Comparison of ENCODE assay signal across 16 cellular contexts in the genomic region with DNA sequence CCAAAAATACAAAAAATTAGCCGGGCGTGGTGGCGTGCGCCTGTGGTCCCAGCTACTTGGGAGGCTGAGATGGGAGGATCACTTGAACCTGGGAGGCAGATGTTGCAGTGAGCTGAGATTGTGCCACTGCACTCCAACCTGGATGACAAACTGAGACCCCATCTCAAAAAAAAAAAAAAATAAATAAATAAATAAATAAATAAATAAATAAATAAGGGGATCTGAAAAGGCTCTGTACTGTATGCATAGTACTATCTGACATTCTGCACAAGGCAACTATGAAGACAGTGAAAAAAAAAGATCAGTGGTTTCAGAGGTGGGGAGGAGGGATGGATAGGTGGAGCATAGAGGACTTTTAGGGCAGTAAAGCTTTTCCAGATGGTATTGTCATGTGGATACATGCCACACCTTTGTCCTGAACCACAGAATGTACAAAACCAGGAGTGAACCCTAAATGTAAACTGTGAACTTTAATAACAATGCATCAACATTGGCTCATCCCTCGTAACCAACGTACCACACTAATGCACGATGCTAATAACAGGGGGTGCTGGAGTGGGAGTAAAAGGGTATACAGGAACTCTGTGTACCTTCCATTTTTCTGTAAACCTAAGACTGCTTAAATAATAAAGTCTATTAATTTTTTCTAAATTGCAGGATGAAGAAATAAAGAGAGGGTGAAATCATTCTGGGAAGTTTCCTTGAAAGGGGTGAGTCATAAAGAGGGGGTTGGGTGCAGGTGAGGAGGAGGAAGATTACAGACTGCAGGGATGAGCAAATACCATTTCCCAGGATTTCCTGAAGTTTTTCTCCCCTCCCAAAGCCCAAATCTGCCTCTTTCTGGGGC.
DNase-seq lines count a peak whose midpoint lies in the region; ATAC-seq, FAIRE-seq and TF ChIP-seq lines count a peak whose summit lies in the region.
"Had no signal": no experiment of that assay in that cellular context is flagged by ENCODE, and none has a peak within 500 bp of the region (broad histone marks: within the 10 kb centered on the region; RNA-seq: fewer than 3 reads in every experiment).

No MANE protein-coding gene starts in this region.

- no peak overlapping the region for H3K9ac ChIP-seq in kidney (ENCODE audit: low read length in 2 of 2)

- peaks cover 13% of the 10 kb centered on the region for H3K9me3 Mint-ChIP-seq in MCF 10A (ENCODE audit: unreplicated experiment)

- TF ChIP-seq POLR2A in breast epithelium (IDR thresholded peaks at IDR 0.05) (no peak), prostate gland (IDR thresholded peaks at IDR 0.05) (no peak)

- intact Hi-C loops in MCF 10A (cut with micrococcal nuclease) = no loop called here
- intact Hi-C loops in breast epithelium (cut with DNase I; ENCODE audit: low total_unique reads) = loop anchor here (10.0 kb wide), 1 partner anchor 615 kb away; no protein-coding TSS in a partner anchor
- intact Hi-C loops in kidney (cut with DNase I) = no loop called here
- intact Hi-C loops in prostate gland (cut with DNase I) = no loop called here

- ATAC-seq in GM18520 (IDR thresholded peaks at IDR 0.05; ENCODE audit: unreplicated experiment) = no peak

- H3K4me1 ChIP-seq in breast epithelium = no peaks in the 10 kb centered on the region
- peaks cover 0 to 5% of the 10 kb centered on the region in 2 donors for H3K4me1 ChIP-seq in kidney (ENCODE audit: control insufficient read depth in 1 of 2, insufficient read depth in 1 of 2, low read depth in 1 of 2, low read length in 2 of 2)
- no peaks in the 10 kb centered on the region for H3K4me1 ChIP-seq in prostate gland (replicated peaks)

- WGBS in prostate gland = 79% methylated on average over 7 of the region's 7 CpGs

- peak overlapping the region; percentile 35 for H3K4me3 Mint-ChIP-seq in MCF 10A (ENCODE audit: unreplicated experiment)
- H3K4me3 Mint-ChIP-seq: CD4-positive, alpha-beta memory T cell; H9 had no signal

- H3K27ac ChIP-seq in breast epithelium (no peak overlapping the region), kidney (ENCODE audit: low read depth in 2 of 2, low read length in 2 of 2) (no peak overlapping the region), prostate gland (no peak overlapping the region)
- H3K27ac ChIP-seq: HL-60, SJCRH30 had no signal

- POLR2A ChIA-PET in MCF 10A (lab: Yijun Ruan, JAX) = interaction anchor here (1.3 kb wide), 1 partner anchor 12 kb away, joined by 3 read pairs; no protein-coding TSS in a partner anchor

- DNase-seq in MCF 10A (ENCODE audit: unreplicated experiment) (peak; percentile 69), breast epithelium (ENCODE audit: low spot score in 2 of 2) (no peak), NCI-H69 (lab: John Stamatoyannopoulos, UW) (peak; percentile 60), epithelial cell of esophagus (ENCODE audit: low read depth) (peak; percentile 34), kidney (no peak), prostate gland (ENCODE audit: low spot score) (no peak), AG08396 (ENCODE audit: low spot score) (no peak)
- DNase-seq: CD4-positive, alpha-beta memory T cell; H9; NCI-H1694 treated with DMSO at 0.1 percent for 48 hours; NCI-H524; NK-92 treated with Interleukin-12 subunit alpha and Interleukin-12 subunit beta, amount 100 ng/mL, for 24 hours; SJCRH30 had no signal

- BruUV-seq in MCF 10A (replicated peaks; lab: Mats Ljungman, UMichigan) = no TSS peak

- H3K27me3 Mint-ChIP-seq in MCF 10A (ENCODE audit: insufficient read depth, unreplicated experiment) = no peaks in the 10 kb centered on the region

- TF ChIP-seq CTCF in MCF 10A (IDR thresholded peaks at IDR 0.05; ENCODE audit: unreplicated experiment) (no peak), breast epithelium (IDR thresholded peaks at IDR 0.05) (no peak), epithelial cell of esophagus (IDR thresholded peaks at IDR 0.05; ENCODE audit: insufficient read depth, low read depth, low read length, missing control alignments) (no peak), kidney (IDR thresholded peaks at IDR 0.05; ENCODE audit: borderline replicate concordance, extremely low read depth, insufficient read depth) (no peak), prostate gland (IDR thresholded peaks at IDR 0.05) (no peak)

- peaks cover 0 to 8% of the 10 kb centered on the region in 2 donors for H3K9me3 ChIP-seq in breast epithelium
- H3K9me3 ChIP-seq in kidney (ENCODE audit: control insufficient read depth in 1 of 2, low read length in 2 of 2) = no peaks in the 10 kb centered on the region
- no peaks in the 10 kb centered on the region for H3K9me3 ChIP-seq in prostate gland
- H3K9me3 ChIP-seq: SJCRH30 had no signal

- no peaks in the 10 kb centered on the region for H3K36me3 ChIP-seq in breast epithelium
- H3K36me3 ChIP-seq in kidney (ENCODE audit: control insufficient read depth in 1 of 2, insufficient read depth in 2 of 2, low read length in 2 of 2) = no peaks in the 10 kb centered on the region
- H3K36me3 ChIP-seq in prostate gland = no peaks in the 10 kb centered on the region
- H3K36me3 ChIP-seq: SJCRH30 had no signal

- H3K27me3 ChIP-seq in breast epithelium = peaks cover 0 to 15% of the 10 kb centered on the region in 2 donors
- H3K27me3 ChIP-seq in prostate gland (replicated peaks; ENCODE audit: insufficient read depth) = peaks cover 7% of the 10 kb centered on the region
- H3K27me3 ChIP-seq: SJCRH30 had no signal

- H3K27ac Mint-ChIP-seq in MCF 10A (ENCODE audit: low read depth, unreplicated experiment) = peak overlapping the region; percentile 92
- H3K27ac Mint-ChIP-seq: CD4-positive, alpha-beta memory T cell; H9 had no signal

- peaks cover 48% of the 10 kb centered on the region for H3K4me1 Mint-ChIP-seq in MCF 10A (ENCODE audit: insufficient read depth, unreplicated experiment)

- FAIRE-seq in kidney (lab: Jason Lieb, UNC) = no peak
- FAIRE-seq: HTR-8/SVneo had no signal

- H3K4me3 ChIP-seq in breast epithelium = no peak overlapping the region
- no peak overlapping the region for H3K4me3 ChIP-seq in epithelial cell of esophagus (ENCODE audit: low read length)
- H3K4me3 ChIP-seq in kidney (ENCODE audit: low read length in 2 of 2) = no peak overlapping the region
- no peak overlapping the region for H3K4me3 ChIP-seq in prostate gland
- H3K4me3 ChIP-seq: SJCRH30 had no signal

- CTCF ChIA-PET in MCF 10A (lab: Yijun Ruan, JAX) = interaction anchor here (0.8 to 1.0 kb wide), 2 partner anchors 90 to 198 kb away, joined by 3 to 4 read pairs; no protein-coding TSS in a partner anchor

- H3K36me3 Mint-ChIP-seq in MCF 10A (ENCODE audit: insufficient read depth, unreplicated experiment) = no peaks in the 10 kb centered on the region

Comparison
In these comparisons a context has a peak if more than half of its experiments do, and no peak if none do; other contexts are left out.
1. DNase-seq: peak in MCF 10A (single experiment), NCI-H69 (single experiment) and epithelial cell of esophagus (single experiment); none in breast epithelium (0 of 2), kidney (single experiment), prostate gland (single experiment) and AG08396 (single experiment).